8 cellular contexts compared by ENCODE assay signal in genomic region chr12:108611884-108612415, GRCh38. TPM values are rescaled to one million over a fixed set of nuclear protein-coding genes. Genes with fewer than 3 reads are reported as not detected.
A peak's percentile ranks its signal among the peaks of the same experiment; 100 is the strongest.
DNase-seq lines count a peak whose midpoint lies in the region; FAIRE-seq and TF ChIP-seq lines count a peak whose summit lies in the region.

No MANE protein-coding gene starts in this region.

- FAIRE-seq in small intestine (lab: Jason Lieb, UNC), result no peak

- 30 to 58% (median 45%) methylated on average over 5 of the region's 5 CpGs for WGBS in small intestine, 3 donors

- no peak overlapping the region for H3K27ac ChIP-seq in small intestine (ENCODE audit: low read depth in 1 of 2, low read length in 1 of 2)

- H3K27me3 ChIP-seq in small intestine (ENCODE audit: control insufficient read depth in 2 of 2, insufficient read depth in 2 of 2, low read length in 2 of 2), result no peaks in the 10 kb centered on the region

- DNase-seq in EL, result peak; percentile 82
- DNase-seq in Kasumi-1 (lab: John Stamatoyannopoulos, UW), result peak; percentile 15 to 33
- DNase-seq in activated CD8-positive, alpha-beta memory T cell treated with anti-CD3 and anti-CD28 coated beads for 24 hours, result peak; percentile 85
- DNase-seq in fibroblast of mammary gland (ENCODE audit: low read depth), result peak; percentile 99
- peak; percentile 64 for DNase-seq in stimulated activated CD4-positive, alpha-beta T cell treated with anti-CD3 and anti-CD28 coated beads, Interleukin-4, amount 100 ng/mL, for 24 hours
- DNase-seq in dedifferentiated amniotic fluid mesenchymal stem cell (ENCODE audit: extremely low spot score), result no peak
- no peak for DNase-seq in small intestine
- DNase-seq in mesenteric fat pad (ENCODE audit: low spot score), result no peak

- H3K36me3 ChIP-seq in small intestine (ENCODE audit: control insufficient read depth in 2 of 2, insufficient read depth in 2 of 2, low read length in 2 of 2), result no peaks in the 10 kb centered on the region

- H3K4me3 ChIP-seq in fibroblast of mammary gland (ENCODE audit: control insufficient read depth, low read depth, low read length) (no peak overlapping the region), small intestine (ENCODE audit: low read depth in 1 of 2, low read length in 2 of 2) (no peak overlapping the region)

- peak; percentile 65 for TF ChIP-seq CTCF in fibroblast of mammary gland (conservative IDR thresholded peaks at IDR 0.05; ENCODE audit: control insufficient read depth, insufficient read depth, low read depth, low read length)

- H3K4me1 ChIP-seq in small intestine (ENCODE audit: control insufficient read depth in 2 of 2, insufficient read depth in 1 of 2, low read depth in 1 of 2, low read length in 1 of 2), result no peaks in the 10 kb centered on the region

- no peaks in the 10 kb centered on the region for H3K9me3 ChIP-seq in small intestine (ENCODE audit: control insufficient read depth, low read depth)

RNA-seq across cellular contexts. Expression of gene TMEM119, which starts 14.1 kb away (rescaled TPM):
- 1 to 10 TPM in 2 of 3 donors, under 1 TPM in 1; 0.67 to 6.9 (median 5.1) TPM for polyA plus RNA-seq in small intestine
- total RNA-seq in mesenteric fat pad, result 13.0 TPM

RNA-seq across cellular contexts. Expression of gene SELPLG, which starts 21.7 kb away (rescaled TPM):
- polyA plus RNA-seq in small intestine, result 1 to 10 TPM; 1.1 to 7.2 (median 2.4) TPM
- 15.4 TPM for total RNA-seq in mesenteric fat pad

RNA-seq across cellular contexts. Expression of gene ISCU, which starts 49.6 kb away (rescaled TPM):
- 100 to 1,000 TPM; 112 to 178 (median 153) TPM for polyA plus RNA-seq in small intestine
- total RNA-seq in mesenteric fat pad, result 156 TPM

RNA-seq across cellular contexts. Expression of gene SART3, which starts 51.0 kb away (rescaled TPM):
- polyA plus RNA-seq in small intestine, result 10 to 100 TPM; 15.9 to 19.8 (median 19.5) TPM
- 43.5 TPM for total RNA-seq in mesenteric fat pad

Comparison
In these comparisons a context has a peak if more than half of its experiments do, and no peak if none do; other contexts are left out.
1. DNase-seq: peak in EL (single experiment), Kasumi-1 (2 of 2), activated CD8-positive, alpha-beta memory T cell treated with anti-CD3 and anti-CD28 coated beads for 24 hours (single experiment), fibroblast of mammary gland (single experiment) and stimulated activated CD4-positive, alpha-beta T cell treated with anti-CD3 and anti-CD28 coated beads, Interleukin-4, amount 100 ng/mL, for 24 hours (single experiment); none in dedifferentiated amniotic fluid mesenchymal stem cell (single experiment), small intestine (single experiment) and mesenteric fat pad (single experiment).